Comparison of ENCODE assay signal across 18 cellular contexts in the genomic region with DNA sequence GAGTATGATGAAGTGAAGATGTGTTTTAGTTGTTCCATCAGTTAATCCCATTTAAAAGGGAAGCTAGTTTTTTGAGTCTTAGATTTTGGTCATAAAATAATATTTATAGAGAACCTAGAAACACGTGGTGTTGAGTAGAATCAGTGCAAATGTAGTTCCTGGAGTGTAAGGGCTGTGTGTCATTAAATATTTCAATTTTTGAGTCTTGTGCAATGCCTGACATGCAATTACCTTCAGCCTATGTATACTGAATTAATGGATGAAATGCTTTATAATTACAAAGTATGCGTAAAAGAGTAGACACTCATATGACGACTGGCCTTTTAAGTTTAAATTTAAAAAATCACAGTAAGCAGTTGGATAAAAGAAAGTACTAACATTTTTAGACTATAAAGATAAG.
DNase-seq lines count a peak whose midpoint lies in the region; ATAC-seq and TF ChIP-seq lines count a peak whose summit lies in the region.
"Had no signal": no experiment of that assay in that cellular context is flagged by ENCODE, and none has a peak within 500 bp of the region (broad histone marks: within the 10 kb centered on the region; RNA-seq: fewer than 3 reads in every experiment).

No MANE protein-coding gene starts in this region.

- CTCF ChIA-PET in IMR-90 (lab: Yijun Ruan, JAX), result no interaction called here

- in situ Hi-C loops in IMR-90 (cut with MboI; ENCODE audit: low sequenced_read_pairs), result no loop called here

- H3K9me1 ChIP-seq in IMR-90 (ENCODE audit: insufficient read depth, low read length), result no peaks in the 10 kb centered on the region

- H4K20me1 ChIP-seq in GM23338 (replicated peaks; ENCODE audit: insufficient read depth) (no peaks in the 10 kb centered on the region), IMR-90 (ENCODE audit: insufficient read depth, low read length) (0 out of 2 replicates have a peak, but pooled peaks cover 5% of the 10 kb centered on the region)

- POLR2A ChIA-PET in IMR-90 (lab: Charles Lee; ENCODE audit: unreplicated experiment), result no interaction called here

- H3K27me3 ChIP-seq in GM23338 (ENCODE audit: insufficient read depth) (no peaks in the 10 kb centered on the region), IMR-90 (ENCODE audit: control insufficient read depth, insufficient read depth, low read length) (no peaks in the 10 kb centered on the region), Peyer's patch (no peaks in the 10 kb centered on the region)
- H3K27me3 ChIP-seq: BE2C, SJCRH30 had no signal

- no peak overlapping the region for H3K4me3 ChIP-seq in GM23338
- no peak overlapping the region for H3K4me3 ChIP-seq in IMR-90 (ENCODE audit: insufficient read depth, low read depth, low read length)
- no peak overlapping the region for H3K4me3 ChIP-seq in Peyer's patch
- H3K4me3 ChIP-seq: SJCRH30 had no signal

- H3K27me3 Mint-ChIP-seq in GM23338 (ENCODE audit: insufficient read depth, low read depth, poor library complexity) (peaks cover 2% of the 10 kb centered on the region), endothelial cell (ENCODE audit: unreplicated experiment) (peaks cover 1% of the 10 kb centered on the region), osteocyte (ENCODE audit: unreplicated experiment) (no peaks in the 10 kb centered on the region)

- no peak for TF ChIP-seq RAD21 in IMR-90 (IDR thresholded peaks at IDR 0.05; ENCODE audit: low read length)

- H3K4me2 ChIP-seq in GM23338 (0 out of 2 replicates have a peak overlapping the region, but pooled peaks have one; percentile 12), IMR-90 (ENCODE audit: low read depth, low read length) (no peak overlapping the region)

- H3K23ac ChIP-seq in IMR-90 (ENCODE audit: low read depth, low read length), result no peak overlapping the region

- peaks cover 3% of the 10 kb centered on the region for H3K9me3 ChIP-seq in IMR-90 (ENCODE audit: control insufficient read depth, insufficient read depth, low read length)
- no peaks in the 10 kb centered on the region for H3K9me3 ChIP-seq in Peyer's patch
- H3K9me3 ChIP-seq: SJCRH30 had no signal

- ATAC-seq in GM23338, result no peak
- no peak for ATAC-seq in IMR-90 (ENCODE audit: low read depth)
- ATAC-seq: CD8-positive, alpha-beta T cell; HCT116 had no signal

- H3K79me1 ChIP-seq in IMR-90 (ENCODE audit: low read depth in 1 of 2, low read length in 2 of 2), result peaks cover 25 to 40% of the 10 kb centered on the region in 2 experiments

- H3F3A ChIP-seq in GM23338 (replicated peaks; ENCODE audit: low read depth), result no peaks in the 10 kb centered on the region

- peaks cover 4% of the 10 kb centered on the region; the same call in 1 of the 3 replicates for H3K36me3 Mint-ChIP-seq in GM23338 (ENCODE audit: low read depth)
- H3K36me3 Mint-ChIP-seq in endothelial cell (ENCODE audit: low read depth, unreplicated experiment), result no peaks in the 10 kb centered on the region
- peaks cover 3% of the 10 kb centered on the region for H3K36me3 Mint-ChIP-seq in osteocyte (ENCODE audit: unreplicated experiment)

- WGBS in IMR-90 (ENCODE audit: extremely low coverage in 2 of 2, insufficient read length in 1 of 2), 2 experiments, result no CpG with 5 or more reads among the region's 3 CpGs

- peak overlapping the region; percentile 91 for H3K27ac Mint-ChIP-seq in GM23338
- peak overlapping the region; percentile 51 for H3K27ac Mint-ChIP-seq in endothelial cell (ENCODE audit: unreplicated experiment)
- peak overlapping the region; percentile 24 for H3K27ac Mint-ChIP-seq in osteocyte (ENCODE audit: unreplicated experiment)
- H3K27ac Mint-ChIP-seq: CD8-positive, alpha-beta T cell had no signal

- no peak overlapping the region for H2AK5ac ChIP-seq in IMR-90 (ENCODE audit: low read depth, low read length)

- H3K14ac ChIP-seq in IMR-90 (replicated peaks; ENCODE audit: low read depth, low read length), result no peak overlapping the region

- no peak overlapping the region for H2AK9ac ChIP-seq in IMR-90 (replicated peaks; ENCODE audit: low read depth, low read length, poor library complexity)

- H4K5ac ChIP-seq in IMR-90 (ENCODE audit: low read depth, low read length), result no peak overlapping the region

- BruUV-seq in IMR-90 (replicated peaks; lab: Mats Ljungman, UMichigan), result no TSS peak

- no peak overlapping the region for H2BK20ac ChIP-seq in IMR-90 (ENCODE audit: low read depth, low read length)

- H2BK15ac ChIP-seq in IMR-90 (ENCODE audit: low read depth, low read length), result no peak overlapping the region

- no peak overlapping the region for H3K18ac ChIP-seq in IMR-90 (ENCODE audit: low read depth, low read length)

- H3K9me3 Mint-ChIP-seq in GM23338 (peaks cover 1% of the 10 kb centered on the region; the same call in 1 of the 3 replicates), endothelial cell (ENCODE audit: unreplicated experiment) (no peaks in the 10 kb centered on the region), osteocyte (ENCODE audit: unreplicated experiment) (no peaks in the 10 kb centered on the region)

- H2BK120ac ChIP-seq in IMR-90 (ENCODE audit: low read depth, low read length), result no peak overlapping the region

- no peak overlapping the region for H4K8ac ChIP-seq in IMR-90 (ENCODE audit: low read depth in 2 of 2, low read length in 2 of 2)

- H2BK5ac ChIP-seq in IMR-90 (ENCODE audit: low read depth, low read length, poor library complexity, severe bottlenecking), result peak overlapping the region; percentile 2

- intact Hi-C loops in IMR-90 (cut with micrococcal nuclease), result no loop called here

- H3K9ac ChIP-seq in IMR-90 (ENCODE audit: low read depth, low read length), result no peak overlapping the region

- H3K36me3 ChIP-seq in GM23338 (ENCODE audit: insufficient read depth), result no peaks in the 10 kb centered on the region
- H3K36me3 ChIP-seq in IMR-90 (ENCODE audit: control insufficient read depth, insufficient read depth, low read length), result peaks cover 2% of the 10 kb centered on the region
- H3K36me3 ChIP-seq in Peyer's patch, result no peaks in the 10 kb centered on the region
- H3K36me3 ChIP-seq: BE2C, SJCRH30 had no signal

- dilution Hi-C loops in IMR-90 (cut with HindIII; ENCODE audit: low sequenced_read_pairs, unreplicated experiment), result no loop called here

- H3K79me2 ChIP-seq in GM23338 (replicated peaks; ENCODE audit: insufficient read depth), result peaks cover 18% of the 10 kb centered on the region

- TF ChIP-seq POLR2A in IMR-90 (IDR thresholded peaks at IDR 0.05; ENCODE audit: low read depth, low read length) (no peak), Peyer's patch (IDR thresholded peaks at IDR 0.05) (no peak)

- H3K27ac ChIP-seq in GM23338 (ENCODE audit: low read depth), result peak overlapping the region; percentile 64; the same call in 1 of the 2 replicates
- no peak overlapping the region for H3K27ac ChIP-seq in IMR-90 (ENCODE audit: insufficient read depth, low read length)
- H3K27ac ChIP-seq in Peyer's patch, result no peak overlapping the region
- H3K27ac ChIP-seq: RWPE1, SJCRH30 had no signal

- no peaks in the 10 kb centered on the region for H3K9me2 ChIP-seq in GM23338 (ENCODE audit: insufficient read depth)

- no peak overlapping the region for H3K4ac ChIP-seq in IMR-90 (ENCODE audit: low read depth, low read length)

- no peak overlapping the region; the same call in 2 of the 3 replicates for H3K4me3 Mint-ChIP-seq in GM23338
- no peak overlapping the region for H3K4me3 Mint-ChIP-seq in endothelial cell (ENCODE audit: unreplicated experiment)
- H3K4me3 Mint-ChIP-seq in osteocyte (ENCODE audit: unreplicated experiment), result no peak overlapping the region
- H3K4me3 Mint-ChIP-seq: CD8-positive, alpha-beta T cell had no signal

- H4K91ac ChIP-seq in IMR-90 (ENCODE audit: insufficient read depth, low read depth, low read length), result no peak overlapping the region

- peaks cover 27% of the 10 kb centered on the region for H3K4me1 ChIP-seq in GM23338 (ENCODE audit: insufficient read depth)
- peaks cover 4% of the 10 kb centered on the region; the same call in 1 of the 2 replicates for H3K4me1 ChIP-seq in IMR-90 (ENCODE audit: control insufficient read depth, insufficient read depth, low read length)
- peaks cover 0 to 9% (median 0%) of the 10 kb centered on the region in 4 donors for H3K4me1 ChIP-seq in Peyer's patch

- no peak overlapping the region for H2AFZ ChIP-seq in GM23338
- H2AFZ ChIP-seq in IMR-90 (replicated peaks; ENCODE audit: low read length, poor library complexity), result no peak overlapping the region

- TF ChIP-seq CTCF in GM23338 (conservative IDR thresholded peaks at IDR 0.05; ENCODE audit: low read depth in 2 of 2), result no peak
- no peak for TF ChIP-seq CTCF in IMR-90 (conservative IDR thresholded peaks at IDR 0.05; ENCODE audit: low read depth, low read length)
- TF ChIP-seq CTCF in endothelial cell (IDR thresholded peaks at IDR 0.05; ENCODE audit: unreplicated experiment), result no peak
- no peak for TF ChIP-seq CTCF in osteocyte (IDR thresholded peaks at IDR 0.05)
- no peak for TF ChIP-seq CTCF in Peyer's patch (IDR thresholded peaks at IDR 0.05)

- DNase-seq in GM23338 (ENCODE audit: low spot score) (no peak), IMR-90 (no peak), endothelial cell (ENCODE audit: low spot score) (no peak), osteocyte (ENCODE audit: extremely low spot score, unreplicated experiment) (no peak), amygdala (lab: John Stamatoyannopoulos, UW) (no peak), NCI-H748 treated with DMSO at 0.1 percent for 48 hours (lab: John Stamatoyannopoulos, UW) (no peak), Peyer's patch (no peak)
- DNase-seq: BE2C; CD8-positive, alpha-beta T cell; DND-41; Kasumi-1; NCI-H1417; NCI-H187 treated with DMSO at 0.1 percent for 48 hours; NCI-H345; SW 1271 had no signal

- no peak overlapping the region for H3K56ac ChIP-seq in IMR-90 (ENCODE audit: extremely low read depth, insufficient read depth, low read length)

- H3K4me1 Mint-ChIP-seq in GM23338 (peaks cover 31% of the 10 kb centered on the region), endothelial cell (ENCODE audit: unreplicated experiment) (peaks cover 43% of the 10 kb centered on the region), osteocyte (ENCODE audit: unreplicated experiment) (peaks cover 28% of the 10 kb centered on the region)

TF ChIP-seq in GM23338, 12 proteins besides CTCF, POLR2A, EP300 and RAD21:
- no peak for TF ChIP-seq EZH2phosphoT487 (IDR thresholded peaks at IDR 0.05; ENCODE audit: unreplicated experiment)

TF ChIP-seq in IMR-90, 13 proteins besides CTCF, POLR2A, EP300 and RAD21:
- TF ChIP-seq, protein P1, sequence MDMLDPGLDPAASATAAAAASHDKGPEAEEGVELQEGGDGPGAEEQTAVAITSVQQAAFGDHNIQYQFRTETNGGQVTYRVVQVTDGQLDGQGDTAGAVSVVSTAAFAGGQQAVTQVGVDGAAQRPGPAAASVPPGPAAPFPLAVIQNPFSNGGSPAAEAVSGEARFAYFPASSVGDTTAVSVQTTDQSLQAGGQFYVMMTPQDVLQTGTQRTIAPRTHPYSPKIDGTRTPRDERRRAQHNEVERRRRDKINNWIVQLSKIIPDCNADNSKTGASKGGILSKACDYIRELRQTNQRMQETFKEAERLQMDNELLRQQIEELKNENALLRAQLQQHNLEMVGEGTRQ (IDR thresholded peaks at IDR 0.05; ENCODE audit: low read depth, low read length), result no peak
- peak; percentile 73 for TF ChIP-seq CEBPB (IDR thresholded peaks at IDR 0.05; ENCODE audit: low read depth, low read length)

Comparison
In these comparisons a context has a peak if more than half of its experiments do, and no peak if none do; other contexts are left out.
1. H3K27ac Mint-ChIP-seq: peak in every context shown above with its lines; median percentile 91 in GM23338; 51 in endothelial cell; 24 in osteocyte.